In the genomic region with DNA sequence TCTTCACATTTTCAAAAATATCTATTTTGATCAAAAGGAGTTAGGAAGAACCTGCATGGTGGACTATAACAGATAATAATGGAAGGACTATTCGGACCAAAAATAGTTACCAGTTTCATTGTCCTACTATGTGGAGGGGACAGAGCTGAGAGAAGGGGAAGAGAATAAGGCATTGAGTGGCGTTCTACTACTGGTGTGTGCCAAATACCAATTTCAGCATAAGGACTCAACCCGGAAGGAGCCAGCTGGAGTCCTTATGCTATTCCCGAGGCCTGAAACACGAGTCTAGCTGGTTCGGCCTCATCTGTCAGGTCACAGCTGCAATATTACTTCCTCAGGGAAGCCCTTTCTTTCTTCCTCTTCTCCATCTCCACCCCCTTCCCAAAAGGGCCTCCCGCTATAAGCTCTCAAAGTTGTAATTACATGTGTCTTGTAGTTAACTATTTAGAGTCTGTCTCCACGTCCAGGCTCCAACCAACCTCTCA, we compare ENCODE assay signal across 8 cellular contexts. TPM values are rescaled to one million over a fixed set of nuclear protein-coding genes. Genes with fewer than 3 reads are reported as not detected.
DNase-seq lines count a peak whose midpoint lies in the region; ATAC-seq and TF ChIP-seq lines count a peak whose summit lies in the region.

No MANE protein-coding gene starts in this region.

- TF ChIP-seq CTCF in HCT116 (IDR thresholded peaks at IDR 0.05 in 2 of 3, conservative IDR thresholded peaks at IDR 0.05 in 1 of 3; ENCODE audit: borderline replicate concordance in 1 of 3, insufficient read depth in 1 of 3, low read depth in 2 of 3, low read length in 2 of 3) (no peak), cardiac muscle cell (IDR thresholded peaks at IDR 0.05; ENCODE audit: low read depth, low read length) (no peak), progenitor cell of endocrine pancreas (IDR thresholded peaks at IDR 0.05; ENCODE audit: unreplicated experiment) (no peak), GM13976 (IDR thresholded peaks at IDR 0.05; ENCODE audit: borderline replicate concordance, control extremely low read depth, extremely low read depth, insufficient read depth, missing control alignments) (no peak)

- H3K27ac Mint-ChIP-seq in CD4-positive, alpha-beta memory T cell: peak overlapping the region; percentile 23 to 87 (median 81)
- no peak overlapping the region for H3K27ac Mint-ChIP-seq in activated CD4-positive, alpha-beta memory T cell treated with anti-CD3 and anti-CD28 coated beads, Interleukin-2, amount 10 ng/mL, durations not matched to agents 7 days and 5 days
- peak overlapping the region; percentile 98 for H3K27ac Mint-ChIP-seq in progenitor cell of endocrine pancreas

- in situ Hi-C loops in GM13976 (cut with MboI; ENCODE audit: low sequenced_read_pairs, unreplicated experiment): no loop called here

- peaks cover 8% of the 10 kb centered on the region for H3K4me1 ChIP-seq in CD4-positive, alpha-beta memory T cell (ENCODE audit: insufficient read depth, low read length)
- H3K4me1 ChIP-seq in HCT116 (ENCODE audit: control insufficient read depth in 1 of 2, insufficient read depth in 2 of 2, low read length in 2 of 2): peaks cover 0 to 38% of the 10 kb centered on the region in 2 experiments; a peak in 2 of 4 replicates
- peaks cover 11% of the 10 kb centered on the region for H3K4me1 ChIP-seq in cardiac muscle cell (ENCODE audit: low read depth)

- H3K9ac ChIP-seq in HCT116 (ENCODE audit: low read length): peak overlapping the region; percentile 87

- H3K9me2 ChIP-seq in HCT116 (ENCODE audit: insufficient read depth): no peaks in the 10 kb centered on the region

- peaks cover 0 to 2% (median 0%) of the 10 kb centered on the region in 8 donors for H3K9me3 Mint-ChIP-seq in CD4-positive, alpha-beta memory T cell
- H3K9me3 Mint-ChIP-seq in activated CD4-positive, alpha-beta memory T cell treated with anti-CD3 and anti-CD28 coated beads, Interleukin-2, amount 10 ng/mL, durations not matched to agents 7 days and 5 days: no peaks in the 10 kb centered on the region
- no peaks in the 10 kb centered on the region for H3K9me3 Mint-ChIP-seq in progenitor cell of endocrine pancreas (ENCODE audit: low read depth)

- no TSS peak for BruUV-seq in HCT116 (replicated peaks; lab: Mats Ljungman, UMichigan)

- H3K36me3 Mint-ChIP-seq in CD4-positive, alpha-beta memory T cell: no peaks in the 10 kb centered on the region
- H3K36me3 Mint-ChIP-seq in activated CD4-positive, alpha-beta memory T cell treated with anti-CD3 and anti-CD28 coated beads, Interleukin-2, amount 10 ng/mL, durations not matched to agents 7 days and 5 days (ENCODE audit: low read depth): no peaks in the 10 kb centered on the region
- H3K36me3 Mint-ChIP-seq in progenitor cell of endocrine pancreas (ENCODE audit: insufficient read depth): no peaks in the 10 kb centered on the region

- no peak overlapping the region for H2AFZ ChIP-seq in HCT116 (ENCODE audit: low read depth, low read length, poor library complexity, severe bottlenecking)

- RAD21 ChIA-PET in HCT116 (lab: Charles Lee; ENCODE audit: low non-redundant PET in 1 of 2, low total read pairs in 2 of 2, uncharacterized antibody in 2 of 2, unreplicated experiment in 2 of 2): no interaction called here

- H3K9me3 ChIP-seq in CD4-positive, alpha-beta memory T cell (ENCODE audit: control insufficient read depth in 1 of 2, low read length in 2 of 2): no peaks in the 10 kb centered on the region
- H3K9me3 ChIP-seq in HCT116 (ENCODE audit: control insufficient read depth in 1 of 2, insufficient read depth in 1 of 2, low read depth in 1 of 2, low read length in 2 of 2): no peaks in the 10 kb centered on the region
- no peaks in the 10 kb centered on the region for H3K9me3 ChIP-seq in cardiac muscle cell (ENCODE audit: low read depth)

- H3K4me1 Mint-ChIP-seq in CD4-positive, alpha-beta memory T cell: peaks cover 14 to 31% (median 23%) of the 10 kb centered on the region in 4 donors
- peaks cover 25% of the 10 kb centered on the region for H3K4me1 Mint-ChIP-seq in activated CD4-positive, alpha-beta memory T cell treated with anti-CD3 and anti-CD28 coated beads, Interleukin-2, amount 10 ng/mL, durations not matched to agents 7 days and 5 days
- H3K4me1 Mint-ChIP-seq in progenitor cell of endocrine pancreas (ENCODE audit: low read depth): peaks cover 17% of the 10 kb centered on the region

- POLR2A ChIA-PET in CD4-positive, alpha-beta memory T cell (lab: Charles Lee; ENCODE audit: partially characterized antibody): interaction anchor here (0.6 to 1.3 kb wide), 3 partner anchors 21 to 344 kb away, joined by 3 read pairs; no protein-coding TSS in a partner anchor
- POLR2A ChIA-PET in HCT116 (lab: Charles Lee): interaction anchor here (1.0 to 2.1 kb wide), 4 partner anchors 9 to 21 kb away, joined by 3 to 13 read pairs (median 7); a partner anchor contains a TSS
- POLR2A ChIA-PET in activated CD4-positive, alpha-beta memory T cell treated with anti-CD3 and anti-CD28 coated beads, Interleukin-2, amount 10 ng/mL, durations not matched to agents 7 days and 5 days (lab: Charles Lee): interaction anchor here (2.5 to 3.0 kb wide), 2 partner anchors 22 to 962 kb away, joined by 9 to 22 read pairs; a partner anchor contains a TSS

- peak overlapping the region; percentile 79 for H3K4me2 ChIP-seq in HCT116 (ENCODE audit: low read length)

- no peak for TF ChIP-seq RAD21 in HCT116 (IDR thresholded peaks at IDR 0.05; ENCODE audit: low read depth)

- peak overlapping the region in 1 of 2 donors; percentile 81 for H3K4me3 ChIP-seq in CD4-positive, alpha-beta memory T cell (ENCODE audit: low read length in 2 of 2)
- H3K4me3 ChIP-seq in HCT116 (replicated peaks in 1 of 2; ENCODE audit: low read depth in 1 of 2, low read length in 2 of 2): peak overlapping the region; percentile 66 to 76
- peak overlapping the region; percentile 70 for H3K4me3 ChIP-seq in cardiac muscle cell

- no peaks in the 10 kb centered on the region for H4K20me1 ChIP-seq in HCT116 (ENCODE audit: insufficient read depth)

- peaks cover 7 to 8% of the 10 kb centered on the region in 2 donors for H3K27me3 Mint-ChIP-seq in CD4-positive, alpha-beta memory T cell
- peaks cover 45% of the 10 kb centered on the region for H3K27me3 Mint-ChIP-seq in activated CD4-positive, alpha-beta memory T cell treated with anti-CD3 and anti-CD28 coated beads, Interleukin-2, amount 10 ng/mL, durations not matched to agents 7 days and 5 days
- peaks cover 6% of the 10 kb centered on the region for H3K27me3 Mint-ChIP-seq in progenitor cell of endocrine pancreas

- H3K79me2 ChIP-seq in HCT116 (ENCODE audit: insufficient read depth, low read length): no peaks in the 10 kb centered on the region

- CTCF ChIA-PET in CD4-positive, alpha-beta memory T cell (lab: Charles Lee; ENCODE audit: partially characterized antibody): no interaction called here
- CTCF ChIA-PET in HCT116 (lab: Charles Lee): no interaction called here
- CTCF ChIA-PET in activated CD4-positive, alpha-beta memory T cell treated with anti-CD3 and anti-CD28 coated beads, Interleukin-2, amount 10 ng/mL, durations not matched to agents 7 days and 5 days (lab: Charles Lee): interaction anchor here (0.9 kb wide), 1 partner anchor 46 kb away, joined by 4 read pairs; no protein-coding TSS in a partner anchor

- no peak overlapping the region for H3K27ac ChIP-seq in CD4-positive, alpha-beta memory T cell (ENCODE audit: low read depth, low read length)
- H3K27ac ChIP-seq in HCT116 (ENCODE audit: low read depth, low read length) (peak overlapping the region; percentile 82), cardiac muscle cell (peak overlapping the region; percentile 95)

- no peak for DNase-seq in CD4-positive, alpha-beta memory T cell
- DNase-seq in HCT116 (ENCODE audit: low read depth, low spot score) (no peak), cardiac muscle cell (ENCODE audit: low read depth in 1 of 2, low spot score in 1 of 2) (peak; percentile 31 to 36), progenitor cell of endocrine pancreas (ENCODE audit: low spot score, unreplicated experiment) (no peak), GM13976 (ENCODE audit: low spot score) (no peak), NCI-H748 (lab: John Stamatoyannopoulos, UW; ENCODE audit: unreplicated experiment) (no peak)
- no peak for DNase-seq in activated CD4-positive, alpha-beta memory T cell treated with anti-CD3 and anti-CD28 coated beads, Interleukin-2, amount 10 ng/mL, durations not matched to agents 7 days and 5 days

- no peak for TF ChIP-seq POLR2A in HCT116 (IDR thresholded peaks at IDR 0.05; ENCODE audit: borderline replicate concordance, extremely low read depth, insufficient read depth, insufficient read length)

- no peaks in the 10 kb centered on the region for H3K27me3 ChIP-seq in CD4-positive, alpha-beta memory T cell (ENCODE audit: insufficient read depth, low read length)
- H3K27me3 ChIP-seq in HCT116 (ENCODE audit: insufficient read depth, low read length) (no peaks in the 10 kb centered on the region), cardiac muscle cell (no peaks in the 10 kb centered on the region)

- H3K36me3 ChIP-seq in CD4-positive, alpha-beta memory T cell (ENCODE audit: insufficient read depth, low read length): no peaks in the 10 kb centered on the region
- H3K36me3 ChIP-seq in HCT116 (ENCODE audit: control insufficient read depth in 1 of 2, insufficient read depth in 2 of 2, low read length in 2 of 2): no peaks in the 10 kb centered on the region
- H3K36me3 ChIP-seq in cardiac muscle cell: no peaks in the 10 kb centered on the region

- intact Hi-C loops in CD4-positive, alpha-beta memory T cell (cut with micrococcal nuclease): no loop called here
- intact Hi-C loops in HCT116 (cut with micrococcal nuclease): no loop called here

- no peak for ATAC-seq in HCT116
- ATAC-seq in GM18502 (IDR thresholded peaks at IDR 0.05; ENCODE audit: poor library complexity, unreplicated experiment): no peak

- H3K4me3 Mint-ChIP-seq in CD4-positive, alpha-beta memory T cell: peak overlapping the region; percentile 80 to 95 (median 84)
- peak overlapping the region; percentile 69 for H3K4me3 Mint-ChIP-seq in activated CD4-positive, alpha-beta memory T cell treated with anti-CD3 and anti-CD28 coated beads, Interleukin-2, amount 10 ng/mL, durations not matched to agents 7 days and 5 days
- H3K4me3 Mint-ChIP-seq in progenitor cell of endocrine pancreas (ENCODE audit: low read depth): peak overlapping the region; percentile 90

TF ChIP-seq in HCT116, 20 proteins besides CTCF, POLR2A, EP300 and RAD21 (continues in another document):
- TF ChIP-seq ELF1 (IDR thresholded peaks at IDR 0.05; ENCODE audit: borderline replicate concordance, low read depth): no peak; the same call in 1 of the 2 replicates
- TF ChIP-seq YY1 (IDR thresholded peaks at IDR 0.05; ENCODE audit: extremely low read depth, insufficient replicate concordance, low read depth, low read length): no peak

RNA-seq across cellular contexts. Expression of a gene that starts 20.5 kb away (rescaled TPM):
- 10 to 100 TPM; 10.7 to 11.3 TPM for total RNA-seq in CD4-positive, alpha-beta memory T cell
- 1 to 10 TPM; 6.1 to 9.9 TPM for polyA plus RNA-seq in CD4-positive, alpha-beta memory T cell
- total RNA-seq in HCT116 (2021; ENCODE audit: unreplicated experiment) (32.0 TPM), cardiac muscle cell (12.7 and 30.7 TPM in 2 replicates), progenitor cell of endocrine pancreas (31.0 and 34.8 TPM in 2 replicates)
- 5.8 TPM in 2 replicates for polyA plus RNA-seq in HCT116 (2012)
- total RNA-seq in activated CD4-positive, alpha-beta memory T cell treated with anti-CD3 and anti-CD28 coated beads, Interleukin-2, amount 10 ng/mL, durations not matched to agents 7 days and 5 days: 1 to 10 TPM; 6.0 to 7.8 TPM
- polyA plus RNA-seq in cardiac muscle cell: 25.9 and 29.7 TPM in 2 replicates

Comparison
In these comparisons a context has a peak if more than half of its experiments do, and no peak if none do; other contexts are left out.
1. DNase-seq: peak in cardiac muscle cell (2 of 2); none in CD4-positive, alpha-beta memory T cell (0 of 5), HCT116 (single experiment), activated CD4-positive, alpha-beta memory T cell treated with anti-CD3 and anti-CD28 coated beads, Interleukin-2, amount 10 ng/mL, durations not matched to agents 7 days and 5 days (single experiment), progenitor cell of endocrine pancreas (single experiment), GM13976 (single experiment) and NCI-H748 (single experiment).
2. Peak in every context shown above with its lines, with median percentiles within 50 percentile points of each other: H3K4me3 Mint-ChIP-seq.